Comparison of ENCODE assay signal across 1 cellular context in the genomic region with DNA sequence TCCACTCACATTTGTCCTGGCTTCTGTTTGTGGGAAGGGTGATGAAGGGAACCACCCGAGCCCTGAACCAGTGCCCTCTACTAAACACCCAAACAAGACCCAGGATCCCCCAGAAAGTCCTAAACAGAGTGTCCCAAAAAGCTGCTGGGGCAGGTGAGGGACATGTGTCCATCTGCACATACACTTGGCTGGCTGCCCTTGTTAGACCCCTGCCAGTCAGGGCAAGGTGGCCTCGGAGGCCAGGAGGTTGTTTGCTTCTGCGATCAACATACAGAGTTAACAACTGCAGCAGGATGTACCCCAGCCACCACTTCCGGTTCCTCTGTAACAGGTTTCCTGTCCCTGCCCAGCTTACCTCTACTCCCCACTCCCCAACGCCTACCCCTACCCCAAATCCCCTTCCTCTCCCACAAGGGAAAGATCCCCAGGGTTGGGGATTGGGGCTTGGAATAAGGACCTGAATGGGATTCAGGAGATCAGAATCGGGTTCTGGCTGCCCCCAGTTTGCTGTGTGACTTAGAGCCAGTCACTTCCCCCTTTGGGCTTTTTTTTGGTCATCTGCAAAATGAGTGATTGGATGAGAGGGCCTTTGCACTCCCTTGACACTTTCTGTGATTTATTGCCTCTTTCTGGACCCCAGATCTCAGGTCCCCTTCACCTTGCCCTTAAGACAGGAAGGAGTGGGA.
TF ChIP-seq lines count a peak whose summit lies in the region.

No MANE protein-coding gene starts in this region.

TF ChIP-seq in HepG2, 621 proteins besides CTCF, POLR2A, EP300 and RAD21:
- no peak for TF ChIP-seq ASH2L (IDR thresholded peaks at IDR 0.05; ENCODE audit: insufficient read length, low read depth, low read length)
- TF ChIP-seq GABPA (IDR thresholded peaks at IDR 0.05; ENCODE audit: low read depth, low read length) = peak; percentile 26; the same call in 1 of the 2 replicates
- no peak for TF ChIP-seq GABPA (CRISPR knock-in tag; IDR thresholded peaks at IDR 0.05; ENCODE audit: low read depth)
